Comparison of ENCODE assay signal across 16 cellular contexts in the genomic region with DNA sequence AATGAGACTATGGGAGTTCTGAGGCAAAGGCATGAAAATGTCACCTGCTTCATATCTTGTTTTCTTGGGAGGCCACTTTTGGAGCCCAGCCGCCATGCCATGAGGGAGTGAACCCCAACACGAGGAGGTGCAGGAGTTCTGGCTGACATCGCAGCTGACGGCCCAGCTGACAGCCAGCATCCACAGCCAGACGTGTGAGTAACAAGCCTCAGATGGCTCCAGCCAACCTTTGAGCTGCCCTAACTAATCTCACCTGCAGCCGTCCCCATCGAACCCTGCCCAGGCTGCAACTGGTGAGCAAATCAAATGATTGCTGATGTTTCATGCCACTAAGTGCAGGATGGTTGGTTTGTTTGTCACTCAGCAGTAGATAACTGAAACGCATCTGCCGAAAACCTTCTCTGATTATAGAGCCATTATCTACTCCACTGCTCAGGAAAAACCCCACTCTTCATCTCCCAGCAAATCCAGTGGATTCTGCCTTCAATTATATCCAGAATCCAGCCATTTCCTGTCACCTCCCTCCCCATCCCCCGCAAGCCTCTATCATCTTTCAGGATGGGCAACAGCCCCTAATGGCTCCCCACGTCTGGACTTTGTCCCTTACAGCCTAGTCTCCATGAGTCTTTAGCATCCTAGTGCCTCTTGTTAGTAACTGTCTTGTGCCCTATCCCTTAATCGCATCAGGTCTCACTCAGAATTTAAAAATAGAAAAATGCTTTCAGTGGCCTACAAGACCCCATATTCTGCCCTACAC. TPM values are rescaled to one million over a fixed set of nuclear protein-coding genes. Genes with fewer than 3 reads are reported as not detected.
DNase-seq lines count a peak whose midpoint lies in the region; ATAC-seq and TF ChIP-seq lines count a peak whose summit lies in the region.
"Had no signal": no experiment of that assay in that cellular context is flagged by ENCODE, and none has a peak within 500 bp of the region (broad histone marks: within the 10 kb centered on the region; RNA-seq: fewer than 3 reads in every experiment).

No MANE protein-coding gene starts in this region.

- WGBS in heart left ventricle, 4 donors: 36 to 41% (median 39%) methylated on average over 12 of the region's 12 CpGs
- WGBS in right cardiac atrium: 43% methylated on average over 12 of the region's 12 CpGs
- WGBS in thymus: 96% methylated on average over 12 of the region's 12 CpGs

- H3K4me3 Mint-ChIP-seq in effector memory CD8-positive, alpha-beta T cell: peak overlapping the region in 1 of 2 donors; percentile 80

- TF ChIP-seq CTCF in heart left ventricle (IDR thresholded peaks at IDR 0.05): no peak
- TF ChIP-seq CTCF in RWPE1 (conservative IDR thresholded peaks at IDR 0.05; ENCODE audit: low read depth): no peak

- intact Hi-C loops in heart left ventricle (cut with DNase I) (loop anchor here in 5 of 10 donors (10.0 kb wide), 3 partner anchors 262 to 1062 kb away; no protein-coding TSS in a partner anchor), right cardiac atrium (cut with DNase I) (no loop called here)

- H3K36me3 ChIP-seq in heart left ventricle (no peaks in the 10 kb centered on the region), thymus (ENCODE audit: control insufficient read depth, insufficient read depth) (no peaks in the 10 kb centered on the region)

- H3K27ac Mint-ChIP-seq in effector memory CD8-positive, alpha-beta T cell: peak overlapping the region; percentile 92 to 96
- H3K27ac Mint-ChIP-seq: B cell had no signal

- peaks cover 21 to 30% of the 10 kb centered on the region in 2 donors for H3K4me1 Mint-ChIP-seq in effector memory CD8-positive, alpha-beta T cell (ENCODE audit: low read depth in 2 of 2)

- DNase-seq in heart left ventricle (no peak), right cardiac atrium (no peak), RWPE1 (ENCODE audit: low spot score) (no peak)
- no peak for DNase-seq in effector memory CD8-positive, alpha-beta T cell
- no peak for DNase-seq in stimulated activated CD4-positive, alpha-beta T cell treated with anti-CD3 and anti-CD28 coated beads, Interleukin-15, amount 100 ng/mL, for 24 hours
- DNase-seq: amygdala; effector CD8-positive, alpha-beta T cell; GDM1; NCI-H1092; NCI-H446; T1000 had no signal

- peaks cover 0 to 11% (median 0%) of the 10 kb centered on the region in 9 donors for H3K27me3 ChIP-seq in heart left ventricle
- H3K27me3 ChIP-seq in right cardiac atrium (ENCODE audit: control insufficient read depth, insufficient read depth): no peaks in the 10 kb centered on the region
- H3K27me3 ChIP-seq in thymus (ENCODE audit: control insufficient read depth, insufficient read depth): no peaks in the 10 kb centered on the region

- no peak overlapping the region for H3K27ac ChIP-seq in heart left ventricle
- H3K27ac ChIP-seq in right cardiac atrium (ENCODE audit: low read length): no peak overlapping the region
- H3K27ac ChIP-seq in RWPE1: peak overlapping the region; percentile 58
- H3K27ac ChIP-seq in thymus (ENCODE audit: low read depth): peak overlapping the region; percentile 78
- H3K27ac ChIP-seq: GM23248 had no signal

- TF ChIP-seq POLR2A in heart left ventricle (IDR thresholded peaks at IDR 0.05): no peak

- H3K9me3 ChIP-seq in heart left ventricle: no peaks in the 10 kb centered on the region
- H3K9me3 ChIP-seq in right cardiac atrium (ENCODE audit: control insufficient read depth, low read length): no peaks in the 10 kb centered on the region
- H3K9me3 ChIP-seq in thymus (ENCODE audit: control insufficient read depth): no peaks in the 10 kb centered on the region

- H3K36me3 Mint-ChIP-seq in effector memory CD8-positive, alpha-beta T cell (ENCODE audit: insufficient read depth): peaks cover 2% of the 10 kb centered on the region

- POLR2A ChIA-PET in RWPE1 (lab: Yijun Ruan, JAX; ENCODE audit: low non-redundant PET): interaction anchor here (0.7 kb wide), 1 partner anchor 16 kb away, joined by 3 read pairs; no protein-coding TSS in a partner anchor

- H3K9me3 Mint-ChIP-seq in effector memory CD8-positive, alpha-beta T cell: no peaks in the 10 kb centered on the region

- no peaks in the 10 kb centered on the region for H3K27me3 Mint-ChIP-seq in effector memory CD8-positive, alpha-beta T cell

- peak in 3 of 4 donors; percentile 38 to 50 (median 47) for ATAC-seq in heart left ventricle
- no peak for ATAC-seq in right cardiac atrium
- no peak for ATAC-seq in effector memory CD8-positive, alpha-beta T cell (replicated peaks)
- no peak for ATAC-seq in HG03521 (IDR thresholded peaks at IDR 0.05; ENCODE audit: unreplicated experiment)
- no peak for ATAC-seq in HG03280 (IDR thresholded peaks at IDR 0.05; ENCODE audit: unreplicated experiment)

- H3K4me3 ChIP-seq in heart left ventricle (no peak overlapping the region), right cardiac atrium (ENCODE audit: low read length) (no peak overlapping the region), thymus (ENCODE audit: low read length) (no peak overlapping the region)
- H3K4me3 ChIP-seq: GM23248 had no signal

- CTCF ChIA-PET in RWPE1 (lab: Yijun Ruan, JAX): interaction anchor here (0.6 kb wide), 1 partner anchor 78 kb away, joined by 5 read pairs; no protein-coding TSS in a partner anchor

- peaks cover 0 to 41% (median 0%) of the 10 kb centered on the region in 12 donors for H3K4me1 ChIP-seq in heart left ventricle
- no peaks in the 10 kb centered on the region for H3K4me1 ChIP-seq in right cardiac atrium (ENCODE audit: control insufficient read depth, insufficient read depth, low read length)
- peaks cover 5% of the 10 kb centered on the region for H3K4me1 ChIP-seq in thymus (ENCODE audit: control insufficient read depth, insufficient read depth, low read length)

RNA-seq across cellular contexts. Expression of a gene that starts 18.5 kb away (rescaled TPM):
- total RNA-seq in heart left ventricle: 100 to 1,000 TPM in 5 of 9 donors, 10 to 100 TPM in 4; 33.6 to 159 (median 121) TPM
- 10 to 100 TPM; 27.6 to 65.7 TPM for polyA plus RNA-seq in heart left ventricle
- total RNA-seq in right cardiac atrium: 100 to 1,000 TPM in 2 of 4 donors, 10 to 100 TPM in 2; 95.5 to 114 (median 103) TPM
- polyA plus RNA-seq in right cardiac atrium: 50.1 TPM
- 32.0 TPM for polyA plus RNA-seq in thymus

Comparison
In these comparisons a context has a peak if more than half of its experiments do, and no peak if none do; other contexts are left out.
1. ATAC-seq: peak in heart left ventricle (3 of 4); none in right cardiac atrium (0 of 2), effector memory CD8-positive, alpha-beta T cell (single experiment), HG03521 (single experiment) and HG03280 (single experiment).
2. H3K27ac ChIP-seq: peak in RWPE1 (single experiment) and thymus (single experiment); none in heart left ventricle (0 of 12) and right cardiac atrium (single experiment).